ENCODE assay signal across 1 cellular context in the genomic region with DNA sequence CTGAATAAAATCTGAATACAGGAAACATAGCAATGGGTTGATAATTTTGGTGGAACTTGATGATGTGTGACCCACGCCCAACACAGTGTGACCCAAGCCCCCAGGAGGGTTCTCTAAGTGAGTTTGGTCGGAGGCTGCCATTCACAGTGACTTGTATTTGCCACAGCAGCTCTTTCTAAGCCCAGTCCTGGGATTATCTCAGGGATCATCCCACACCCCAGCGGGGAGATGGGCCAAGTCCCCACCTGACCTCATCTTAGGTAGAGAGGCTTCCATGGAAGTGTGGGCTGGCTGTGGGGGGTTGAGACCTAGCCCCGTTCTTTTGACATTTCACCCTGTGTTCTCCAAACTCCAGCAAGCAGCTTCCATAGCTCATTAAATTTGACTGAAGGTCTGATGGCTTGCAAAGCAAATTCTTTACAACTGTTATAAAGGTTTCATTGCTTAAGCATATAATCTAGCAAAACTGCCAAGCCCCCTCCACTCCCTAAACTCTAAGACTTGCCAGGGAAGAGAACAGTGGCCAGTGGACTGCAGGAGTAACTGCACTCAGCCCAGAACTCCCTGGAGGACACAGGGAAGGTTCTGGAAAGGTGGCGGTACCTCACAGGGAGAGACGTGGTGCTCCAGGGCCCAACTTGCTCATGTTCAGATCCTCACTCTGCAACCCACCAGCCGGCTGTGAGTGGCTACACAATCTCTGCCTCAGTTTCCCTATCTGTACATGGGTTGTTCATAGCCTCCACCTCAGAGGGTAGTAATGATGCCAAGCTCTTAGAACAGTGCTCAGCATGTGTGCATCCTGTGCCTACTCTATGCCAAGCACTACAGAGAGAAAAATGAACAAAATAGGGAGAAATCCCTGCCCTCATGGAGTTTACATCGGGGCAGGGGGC.
TF ChIP-seq lines count a peak whose summit lies in the region.

No MANE protein-coding gene starts in this region.

TF ChIP-seq in HepG2, 621 proteins besides CTCF, POLR2A, EP300 and RAD21 (continued from another document):
- 0 out of 2 replicates have a peak, but pooled peaks have one; percentile 36 for TF ChIP-seq MTERF4 (CRISPR knock-in tag; IDR thresholded peaks at IDR 0.05)
- no peak for TF ChIP-seq ZNF678 (CRISPR knock-in tag; IDR thresholded peaks at IDR 0.05)
